25 cellular contexts compared by ENCODE assay signal in the genomic region with DNA sequence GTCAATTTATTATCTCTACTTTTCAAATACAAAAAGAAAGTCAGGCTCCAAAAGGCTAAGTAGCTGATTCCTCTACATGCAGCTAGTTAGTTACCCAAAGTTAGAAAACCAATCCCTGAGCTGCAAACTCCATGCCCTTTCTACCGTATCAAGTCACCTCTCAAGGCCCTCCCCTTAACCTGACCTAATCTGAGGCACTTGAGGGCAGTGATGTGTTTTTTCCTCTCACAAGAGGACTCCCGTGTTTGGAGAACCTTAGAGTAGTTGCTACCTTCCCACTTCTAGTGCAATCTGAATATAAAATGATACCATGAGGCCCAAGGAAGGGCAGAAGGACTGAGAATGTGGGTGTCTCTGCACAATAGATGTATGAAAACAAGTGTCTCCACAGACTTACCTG.
"Had no signal": no experiment of that assay in that cellular context is flagged by ENCODE, and none has a peak within 500 bp of the region (broad histone marks: within the 10 kb centered on the region; RNA-seq: fewer than 3 reads in every experiment).

No MANE protein-coding gene starts in this region.

- H3K4me3 ChIP-seq: stomach, suprapubic skin, testis, thoracic aorta, thyroid gland, tibial artery, tibial nerve, transverse colon, upper lobe of left lung, uterus, vagina had no signal

- H3K4me1 ChIP-seq: stomach, suprapubic skin, testis, thyroid gland, tibial artery, tibial nerve, transverse colon, upper lobe of left lung, uterus, vagina had no signal

- ATAC-seq: stimulated activated effector memory CD8-positive, alpha-beta T cell treated with anti-CD3 and anti-CD28 coated beads, Interleukin-12 subunit alpha, Interleukin-12 subunit beta, amount 100 ng/mL, for 72 hours; stimulated activated memory B cell treated with anti-CD40 and anti-IgM and Interleukin-4, amounts not matched to agents 10 μg/mL and 1 μg/mL and 100 μg/mL, for 72 hours; stimulated activated naive B cell treated with anti-CD40 and anti-IgM and Interleukin-4, amounts not matched to agents 10 μg/mL and 1 μg/mL and 100 μg/mL, for 72 hours; stimulated activated naive CD8-positive, alpha-beta T cell treated with anti-CD3 and anti-CD28 coated beads, Interleukin-15, amount 100 ng/mL, for 72 hours; stimulated activated naive CD8-positive, alpha-beta T cell treated with anti-CD3 and anti-CD28 coated beads, Interleukin-15, Interleukin-2, amounts not matched to agents 100 U/mL and 50 U/mL, for 24 hours had no signal

- H3K27ac ChIP-seq: stomach, suprapubic skin, testis, thoracic aorta, thyroid gland, tibial artery, tibial nerve, transverse colon, upper lobe of left lung, uterus, vagina had no signal

- H3K9me3 ChIP-seq: suprapubic skin, testis, thoracic aorta, thyroid gland, tibial artery, tibial nerve, transverse colon, upper lobe of left lung, uterus, vagina had no signal

- DNase-seq: stimulated activated CD4-positive, alpha-beta T cell treated with anti-CD3 and anti-CD28 coated beads, Interleukin-2, amount 100 ng/mL, for 48 hours; stimulated activated CD4-positive, alpha-beta T cell treated with anti-CD3 and anti-CD28 coated beads, Interleukin-4, amount 100 ng/mL, for 1 hour; stimulated activated CD4-positive, alpha-beta T cell treated with anti-CD3 and anti-CD28 coated beads, Interleukin-4, amount 100 ng/mL, for 24 hours; stimulated activated CD4-positive, alpha-beta T cell treated with anti-CD3 and anti-CD28 coated beads, Interleukin-4, amount 100 ng/mL, for 4 hours; stimulated activated CD8-positive, alpha-beta memory T cell treated with anti-CD3 and anti-CD28 coated beads, Interleukin-4, amount 100 ng/mL, for 48 hours; stimulated activated naive B cell treated with anti-CD40 and anti-IgM and Interleukin-4, amounts not matched to agents 10 μg/mL and 1 μg/mL and 100 μg/mL, for 72 hours; stimulated activated naive CD4-positive, alpha-beta T cell; stimulated activated naive CD4-positive, alpha-beta T cell treated with Interleukin-2 at 50 U/mL for 16 hours; stimulated activated naive CD8-positive, alpha-beta T cell treated with anti-CD3 and anti-CD28 coated beads, Interleukin-15, amount 100 ng/mL, for 72 hours; stimulated activated naive CD8-positive, alpha-beta T cell treated with anti-CD3 and anti-CD28 coated beads, Interleukin-15, Interleukin-2, amounts not matched to agents 100 U/mL and 50 U/mL, for 24 hours; stomach; substantia nigra; testis; thyroid gland; tibial artery; transverse colon; trophoblast cell; upper lobe of left lung; uterus had no signal

- H3K36me3 ChIP-seq: stomach, suprapubic skin, thoracic aorta, thyroid gland, tibial artery, tibial nerve, transverse colon, upper lobe of left lung, uterus, vagina had no signal

- H3K27me3 ChIP-seq: stomach, suprapubic skin, testis, thyroid gland, tibial artery, tibial nerve, transverse colon, upper lobe of left lung, uterus, vagina had no signal
